ENCODE assay signal across 28 cellular contexts in genomic region chr4:72179342-72179741, GRCh38.
"Had no signal": no experiment of that assay in that cellular context is flagged by ENCODE, and none has a peak within 500 bp of the region (broad histone marks: within the 10 kb centered on the region; RNA-seq: fewer than 3 reads in every experiment).

No MANE protein-coding gene starts in this region.

- FAIRE-seq: colon, endometrium, endothelial cell of umbilical vein, frontal cortex had no signal

- H3K27me3 ChIP-seq: colonic mucosa, esophagus muscularis mucosa, esophagus squamous epithelium, foreskin keratinocyte, gastrocnemius medialis, gastroesophageal sphincter, heart left ventricle, heart right ventricle had no signal

- H3K27ac ChIP-seq: colonic mucosa, coronary artery, dorsolateral prefrontal cortex, epithelial cell of prostate, esophagus muscularis mucosa, esophagus squamous epithelium, foreskin keratinocyte, gastrocnemius medialis, gastroesophageal sphincter, heart left ventricle, heart right ventricle had no signal

- DNase-seq: colonic mucosa; cortex of kidney; dermis blood vessel endothelial cell; dorsolateral prefrontal cortex; effector CD4-positive, alpha-beta T cell; effector CD8-positive, alpha-beta T cell; effector memory CD4-positive, alpha-beta T cell; effector memory CD8-positive, alpha-beta T cell; endodermal cell; erythroblast; esophagus squamous epithelium; foreskin fibroblast; foreskin keratinocyte; foreskin melanocyte; gastrocnemius medialis; glutamatergic neuron; head of caudate nucleus; heart left ventricle; heart right ventricle had no signal

- H3K9me3 ChIP-seq: colonic mucosa, esophagus squamous epithelium, gastrocnemius medialis had no signal

- H3K4me3 ChIP-seq: colonic mucosa, coronary artery, dorsolateral prefrontal cortex, esophagus muscularis mucosa, esophagus squamous epithelium, gastrocnemius medialis, gastroesophageal sphincter, heart left ventricle, heart right ventricle had no signal

- H3K4me1 ChIP-seq: colonic mucosa, esophagus muscularis mucosa, esophagus squamous epithelium, foreskin keratinocyte, gastrocnemius medialis, gastroesophageal sphincter, heart left ventricle, heart right ventricle had no signal

- H3K36me3 ChIP-seq: colonic mucosa, esophagus muscularis mucosa, esophagus squamous epithelium, gastrocnemius medialis, gastroesophageal sphincter, heart left ventricle, heart right ventricle had no signal

- ATAC-seq: effector memory CD8-positive, alpha-beta T cell; esophagus mucosa; foreskin keratinocyte; gastrocnemius medialis; gastroesophageal sphincter; heart left ventricle; heart right ventricle had no signal
